11 cellular contexts compared by ENCODE assay signal in genomic region chr1:227901906-227902640, GRCh38. TPM values are rescaled to one million over a fixed set of nuclear protein-coding genes. Genes with fewer than 3 reads are reported as not detected.
DNase-seq lines count a peak whose midpoint lies in the region; ATAC-seq, FAIRE-seq and TF ChIP-seq lines count a peak whose summit lies in the region.
"Had no signal": no experiment of that assay in that cellular context is flagged by ENCODE, and none has a peak within 500 bp of the region (broad histone marks: within the 10 kb centered on the region; RNA-seq: fewer than 3 reads in every experiment).

No MANE protein-coding gene starts in this region.

- H2AFZ ChIP-seq in astrocyte (ENCODE audit: low read depth, low read length) (peak overlapping the region; percentile 47), HepG2 (ENCODE audit: low read length) (no peak overlapping the region)

- DNase-seq in A549 (ENCODE audit: low read depth in 1 of 2, low spot score in 1 of 2) (peak in 1 of 2 experiments; percentile 67), H4 (ENCODE audit: low spot score) (peak; percentile 41), astrocyte (ENCODE audit: low read depth) (peak; percentile 31), HepG2 (ENCODE audit: low spot score) (peak; percentile 16), ascending aorta (ENCODE audit: low spot score in 2 of 2) (no peak), NCI-H2171 treated with DMSO at 0.1 percent for 48 hours (lab: John Stamatoyannopoulos, UW) (no peak)
- DNase-seq: NCI-H1105 had no signal

- FAIRE-seq in A549 (lab: Jason Lieb, UNC) (no peak), astrocyte (lab: Jason Lieb, UNC) (no peak), HepG2 (lab: Jason Lieb, UNC) (no peak)

- H3K27ac ChIP-seq in A549 (peak overlapping the region in 1 of 2 experiments; percentile 9; a peak in 1 of 6 replicates), astrocyte (ENCODE audit: low read depth, low read length) (no peak overlapping the region), HepG2 (ENCODE audit: extremely low read length, insufficient read depth, low read length) (no peak overlapping the region), ascending aorta (no peak overlapping the region)
- H3K27ac ChIP-seq: dorsolateral prefrontal cortex, psoas muscle had no signal

- TF ChIP-seq EP300 in A549 (IDR thresholded peaks at IDR 0.05) (no peak), HepG2 (IDR thresholded peaks at IDR 0.05; ENCODE audit: low read depth in 2 of 2, low read length in 2 of 2) (no peak), HepG2 (CRISPR knock-in tag; IDR thresholded peaks at IDR 0.05; ENCODE audit: borderline replicate concordance) (no peak)

- no peak overlapping the region for H3K4me3 Mint-ChIP-seq in astrocyte (ENCODE audit: unreplicated experiment)

- H3K79me2 ChIP-seq in astrocyte (ENCODE audit: insufficient read depth, low read length) (no peaks in the 10 kb centered on the region), HepG2 (ENCODE audit: insufficient read depth, low read length) (no peaks in the 10 kb centered on the region)

- H3K36me3 ChIP-seq in astrocyte (ENCODE audit: insufficient read depth, low read length) (no peaks in the 10 kb centered on the region), HepG2 (replicated peaks in 1 of 2; ENCODE audit: control insufficient read depth in 1 of 2, insufficient read depth in 2 of 2, low read length in 2 of 2) (no peaks in the 10 kb centered on the region), ascending aorta (no peaks in the 10 kb centered on the region)

- H3K27me3 Mint-ChIP-seq in astrocyte (ENCODE audit: low read depth, unreplicated experiment) = peaks cover 1% of the 10 kb centered on the region

- peaks cover 3% of the 10 kb centered on the region for H3K9me3 Mint-ChIP-seq in astrocyte (ENCODE audit: unreplicated experiment)

- TF ChIP-seq RAD21 in A549 (conservative IDR thresholded peaks at IDR 0.05 in 1 of 2, IDR thresholded peaks at IDR 0.05 in 1 of 2) (no peak), HepG2 (CRISPR knock-in tag; IDR thresholded peaks at IDR 0.05) (no peak)

- H3K4me3 ChIP-seq in A549 (no peak overlapping the region), astrocyte (ENCODE audit: insufficient read depth, low read depth, low read length) (no peak overlapping the region), HepG2 (replicated peaks in 1 of 3; ENCODE audit: insufficient read depth in 1 of 3, low read depth in 2 of 3, low read length in 3 of 3) (no peak overlapping the region), ascending aorta (no peak overlapping the region)
- H3K4me3 ChIP-seq: dorsolateral prefrontal cortex, psoas muscle had no signal

- H3K4me2 ChIP-seq in A549 = no peak overlapping the region
- H3K4me2 ChIP-seq in astrocyte (ENCODE audit: low read length) = no peak overlapping the region
- no peak overlapping the region for H3K4me2 ChIP-seq in HepG2 (ENCODE audit: low read depth, low read length)

- intact Hi-C loops in HepG2 (cut with micrococcal nuclease; ENCODE audit: unreplicated experiment) = no loop called here
- intact Hi-C loops in ascending aorta (cut with DNase I) = no loop called here

- H3K9ac ChIP-seq in astrocyte (ENCODE audit: low read length) (peak overlapping the region; percentile 14), HepG2 (ENCODE audit: insufficient read depth, low read depth, low read length) (no peak overlapping the region)

- peak; percentile 21 to 72; a peak in 3 of 6 replicates for ATAC-seq in A549
- ATAC-seq in HepG2 = peak; percentile 31
- no peak for ATAC-seq in GM21528 (IDR thresholded peaks at IDR 0.05; ENCODE audit: low FRiP score, unreplicated experiment)
- ATAC-seq in HG02973 (IDR thresholded peaks at IDR 0.05; ENCODE audit: unreplicated experiment) = no peak
- ATAC-seq: psoas muscle had no signal

- H3K4me1 Mint-ChIP-seq in astrocyte (ENCODE audit: low read depth, unreplicated experiment) = peaks cover 2% of the 10 kb centered on the region

- in situ Hi-C loops in HepG2 (cut with HindIII; ENCODE audit: extremely low pct_ligation_motif_present, low pct_unique_long_range_greater_than_20kb) = loop anchor here (5.0 kb wide), 1 partner anchor 45 kb away; the partner anchor contains the start of gene WNT9A

- H3K27me3 ChIP-seq in astrocyte (ENCODE audit: insufficient read depth, low read length) = no peaks in the 10 kb centered on the region
- peaks cover 0 to 4% of the 10 kb centered on the region in 2 experiments; a peak in 1 of 5 replicates for H3K27me3 ChIP-seq in HepG2 (ENCODE audit: control insufficient read depth in 1 of 2, insufficient read depth in 2 of 2, low read length in 2 of 2)
- no peaks in the 10 kb centered on the region for H3K27me3 ChIP-seq in ascending aorta
- H3K27me3 ChIP-seq: dorsolateral prefrontal cortex had no signal

- H4K20me1 ChIP-seq in astrocyte (ENCODE audit: insufficient read depth, low read length) (no peaks in the 10 kb centered on the region), HepG2 (ENCODE audit: insufficient read depth, low read length) (no peaks in the 10 kb centered on the region)

- no TSS peak for BruUV-seq in HepG2 (replicated peaks; lab: Mats Ljungman, UMichigan)

- H3K9me3 ChIP-seq in A549 = no peaks in the 10 kb centered on the region
- H3K9me3 ChIP-seq in astrocyte (ENCODE audit: insufficient read depth, low read depth, low read length) = no peaks in the 10 kb centered on the region
- no peaks in the 10 kb centered on the region for H3K9me3 ChIP-seq in HepG2 (ENCODE audit: low read length)
- no peaks in the 10 kb centered on the region for H3K9me3 ChIP-seq in ascending aorta
- H3K9me3 ChIP-seq: psoas muscle had no signal

- TF ChIP-seq POLR2A in A549 (IDR thresholded peaks at IDR 0.05; ENCODE audit: low read length) (no peak), HepG2 (IDR thresholded peaks at IDR 0.05; ENCODE audit: insufficient read depth in 1 of 2, low read depth in 2 of 2, low read length in 2 of 2) (no peak)

- no peak overlapping the region for H3K27ac Mint-ChIP-seq in astrocyte (ENCODE audit: unreplicated experiment)

- H3K4me1 ChIP-seq in A549 = no peaks in the 10 kb centered on the region
- H3K4me1 ChIP-seq in astrocyte (ENCODE audit: insufficient read depth, low read length) = peaks cover 3% of the 10 kb centered on the region
- no peaks in the 10 kb centered on the region for H3K4me1 ChIP-seq in HepG2 (ENCODE audit: insufficient read depth, low read length)
- no peaks in the 10 kb centered on the region for H3K4me1 ChIP-seq in ascending aorta
- H3K4me1 ChIP-seq: psoas muscle had no signal

- CTCF ChIA-PET in A549 (lab: Yijun Ruan, JAX) (interaction anchor here (0.5 to 1.3 kb wide), 2 partner anchors 9 to 1604 kb away, joined by 3 to 4 read pairs; no protein-coding TSS in a partner anchor), HepG2 (lab: Yijun Ruan, JAX; ENCODE audit: low intra/inter-chr PET ratio, low total read pairs) (no interaction called here)

- 80% methylated on average over 4 of the region's 11 CpGs for WGBS in A549 (ENCODE audit: missing lambda C conversion rate)
- 4% methylated on average over 4 of the region's 11 CpGs for WGBS in HepG2 (ENCODE audit: low lambda C conversion rate)

- H3K36me3 Mint-ChIP-seq in astrocyte (ENCODE audit: low read depth, unreplicated experiment) = no peaks in the 10 kb centered on the region

- TF ChIP-seq CTCF in A549 (IDR thresholded peaks at IDR 0.05) (no peak), astrocyte (IDR thresholded peaks at IDR 0.05; ENCODE audit: insufficient read depth, low read depth, low read length) (no peak), HepG2 (CRISPR knock-in tag; IDR thresholded peaks at IDR 0.05) (no peak), ascending aorta (IDR thresholded peaks at IDR 0.05) (no peak)

- POLR2A ChIA-PET in A549 (lab: Yijun Ruan, JAX) = no interaction called here
- POLR2A ChIA-PET in HepG2 (lab: Yijun Ruan, JAX) = no interaction called here

TF ChIP-seq in A549, 52 proteins besides CTCF, POLR2A, EP300 and RAD21 (continues in another document):
- no peak for TF ChIP-seq ESRRA (IDR thresholded peaks at IDR 0.05; ENCODE audit: borderline replicate concordance, low read length)
- TF ChIP-seq FOSL2 (IDR thresholded peaks at IDR 0.05) = no peak
- 0 out of 2 replicates have a peak, but pooled peaks have one; percentile 9 for TF ChIP-seq FOSL2 (CRISPR knock-in tag; IDR thresholded peaks at IDR 0.05)

TF ChIP-seq in HepG2, 621 proteins besides CTCF, POLR2A, EP300 and RAD21 (continues in another document):
- no peak for TF ChIP-seq ZNF724P (CRISPR knock-in tag; IDR thresholded peaks at IDR 0.05; ENCODE audit: borderline replicate concordance)
- TF ChIP-seq ZNF136 (CRISPR knock-in tag; IDR thresholded peaks at IDR 0.05; ENCODE audit: low read depth) = no peak

RNA-seq across cellular contexts. Expression of gene WNT9A, which starts 45.7 kb away (rescaled TPM):
- polyA plus RNA-seq in A549 (2011; rRNA removed) (0.75 and 0.86 TPM in 2 replicates), A549 (2017; fragmentation: RNase III; extraction: RNeasy Plus Mini Kit Qiagen cat#74134 plus additional on column Dnase treatment) (1.2 TPM in 3 replicates), HepG2 (2011; rRNA removed) (not detected in 2 replicates)
- polyA plus RNA-seq in A549 (2012; cell fraction: cytosol; rRNA removed) = 0.96 and 1.3 TPM in 2 replicates
- polyA plus RNA-seq in A549 (2012; cell fraction: nucleus; rRNA removed) = 3.0 and 3.5 TPM in 2 replicates
- 0.73 and 1.0 TPM in 2 replicates for polyA minus RNA-seq in A549 (2011; rRNA and poly(A)+ RNA removed)
- 0.37 and 0.47 TPM in 2 replicates for total RNA-seq in H4 (2014; rRNA removed; shearing (Covaris generic))
- total RNA-seq in astrocyte (2.6 and 4.1 TPM in 2 replicates), HepG2 (2016; rRNA removed; fragmentation: Illumina TruSeq; extraction: Trizol) (0.04 TPM in 2 replicates), ascending aorta (0.96 TPM)
- total RNA-seq in HepG2 (2016; cell fraction: cytosol; rRNA removed; fragmentation: Illumina TruSeq; extraction: Trizol; ENCODE audit: low read depth) = not detected in 2 replicates
- 0.04 TPM in 1 of 2 replicates, not detected in the other for total RNA-seq in HepG2 (2016; cell fraction: insoluble cytoplasmic fraction; rRNA removed; fragmentation: Illumina TruSeq; extraction: Trizol)
- not detected in 2 replicates for total RNA-seq in HepG2 (2016; cell fraction: membrane; rRNA removed; fragmentation: Illumina TruSeq; extraction: Trizol)
- not detected in 2 replicates for total RNA-seq in HepG2 (2016; cell fraction: nucleus; rRNA removed; fragmentation: Illumina TruSeq; extraction: Trizol)
- 0.04 TPM in 1 of 2 replicates, not detected in the other for polyA plus RNA-seq in HepG2 (2011; cell fraction: cytosol; rRNA removed)
- polyA plus RNA-seq in HepG2 (2011; cell fraction: nucleus; rRNA removed) = 0.06 and 0.07 TPM in 2 replicates
- polyA plus RNA-seq in HepG2 (2012) = 0.04 TPM in 1 of 2 replicates, not detected in the other
- polyA plus RNA-seq in HepG2 (2016; cell fraction: cytosol; fragmentation: Illumina TruSeq; extraction: Trizol; ENCODE audit: low read depth) = not detected in 2 replicates
- polyA plus RNA-seq in HepG2 (2016; cell fraction: insoluble cytoplasmic fraction; fragmentation: Illumina TruSeq; extraction: Trizol; ENCODE audit: low read depth) = not detected in 2 replicates
- not detected in 2 replicates for polyA plus RNA-seq in HepG2 (2016; cell fraction: membrane; fragmentation: Illumina TruSeq; extraction: Trizol; ENCODE audit: low read depth)
- not detected in 2 replicates for polyA plus RNA-seq in HepG2 (2016; cell fraction: nucleus; fragmentation: Illumina TruSeq; extraction: Trizol; ENCODE audit: insufficient read depth, low read depth)
- polyA minus RNA-seq in HepG2 (2011; rRNA and poly(A)+ RNA removed; ENCODE audit: low replicate concordance) = 0.04 and 2.6 TPM in 2 replicates
- not detected in 2 replicates for polyA minus RNA-seq in HepG2 (2011; cell fraction: cytosol; rRNA and poly(A)+ RNA removed)
- not detected in 2 replicates for polyA minus RNA-seq in HepG2 (2011; cell fraction: nucleus; rRNA and poly(A)+ RNA removed)

Comparison
In these comparisons a context has a peak if more than half of its experiments do, and no peak if none do; other contexts are left out.
1. ATAC-seq: peak in A549 (2 of 2) and HepG2 (single experiment); none in GM21528 (single experiment) and HG02973 (single experiment).
2. DNase-seq: peak in H4 (single experiment), astrocyte (single experiment) and HepG2 (single experiment); none in ascending aorta (0 of 2) and NCI-H2171 treated with DMSO at 0.1 percent for 48 hours (single experiment).